In genomic region chr3:49158108-49158709, GRCh38 we compare ENCODE assay signal across 8 cellular contexts. TPM values are rescaled to one million over a fixed set of nuclear protein-coding genes. Genes with fewer than 3 reads are reported as not detected.
DNase-seq lines count a peak whose midpoint lies in the region; ATAC-seq, FAIRE-seq and TF ChIP-seq lines count a peak whose summit lies in the region.

No MANE protein-coding gene starts in this region.

- ATAC-seq in HepG2 (peak; percentile 68), GM19452 (IDR thresholded peaks at IDR 0.05; ENCODE audit: unreplicated experiment) (no peak)
- ATAC-seq in stimulated activated naive CD8-positive, alpha-beta T cell treated with anti-CD3 and anti-CD28 coated beads, Interleukin-15, amount 100 ng/mL, for 72 hours: peak; percentile 62

- no peak overlapping the region for H3K4me3 ChIP-seq in HepG2 (replicated peaks in 1 of 3; ENCODE audit: insufficient read depth in 1 of 3, low read depth in 2 of 3, low read length in 3 of 3)

- peak; percentile 56; the same call in 1 of the 2 replicates for TF ChIP-seq RAD21 in HepG2 (CRISPR knock-in tag; IDR thresholded peaks at IDR 0.05)

- no peaks in the 10 kb centered on the region for H3K27me3 ChIP-seq in HepG2 (ENCODE audit: control insufficient read depth in 1 of 2, insufficient read depth in 2 of 2, low read length in 2 of 2)

- FAIRE-seq in HepG2 (lab: Jason Lieb, UNC): peak; percentile 68

- peak; percentile 16 for DNase-seq in SKM-1 treated with dmso at 0.1 percent for 144 hours (lab: John Stamatoyannopoulos, UW; ENCODE audit: unreplicated experiment)
- DNase-seq in SKM-1 (lab: John Stamatoyannopoulos, UW; ENCODE audit: unreplicated experiment): no peak
- peak; percentile 59 for DNase-seq in SK-MEL-5 (ENCODE audit: low read depth, low spot score)
- DNase-seq in activated naive CD8-positive, alpha-beta T cell treated with anti-CD3 and anti-CD28 coated beads for 36 hours: peak; percentile 57
- DNase-seq in HepG2 (ENCODE audit: low spot score): peak; percentile 74
- peak; percentile 45 to 68 for DNase-seq in stimulated activated naive CD8-positive, alpha-beta T cell treated with anti-CD3 and anti-CD28 coated beads, Interleukin-15, amount 100 ng/mL, for 72 hours
- DNase-seq in NCI-H1436 treated with DMSO at 0.1 percent for 48 hours (lab: John Stamatoyannopoulos, UW): no peak

- CTCF ChIA-PET in HepG2 (lab: Yijun Ruan, JAX; ENCODE audit: low intra/inter-chr PET ratio, low total read pairs): interaction anchor here (1.2 kb wide), 1 partner anchor 170 kb away, joined by 4 read pairs; no protein-coding TSS in a partner anchor

- no peaks in the 10 kb centered on the region for H4K20me1 ChIP-seq in HepG2 (ENCODE audit: insufficient read depth, low read length)

- no peaks in the 10 kb centered on the region for H3K9me3 ChIP-seq in HepG2 (ENCODE audit: low read length)

- POLR2A ChIA-PET in HepG2 (lab: Yijun Ruan, JAX): interaction anchor here (0.8 to 1.9 kb wide), 5 partner anchors 13 to 170 kb away, joined by 3 to 5 read pairs (median 4); partner anchors contain the start of genes KLHDC8B, LAMB2 and WDR6

- no peak overlapping the region for H2AFZ ChIP-seq in HepG2 (ENCODE audit: low read length)

- H3K27me3 Mint-ChIP-seq in activated naive CD8-positive, alpha-beta T cell treated with anti-CD3 and anti-CD28 coated beads for 36 hours: no peaks in the 10 kb centered on the region
- H3K27me3 Mint-ChIP-seq in stimulated activated naive CD8-positive, alpha-beta T cell treated with anti-CD3 and anti-CD28 coated beads, Interleukin-15, amount 100 ng/mL, for 72 hours: no peaks in the 10 kb centered on the region

- intact Hi-C loops in HepG2 (cut with micrococcal nuclease; ENCODE audit: unreplicated experiment): loop anchor here (5.0 kb wide), 1 partner anchor 171 kb away; no protein-coding TSS in a partner anchor

- TF ChIP-seq POLR2A in HepG2 (IDR thresholded peaks at IDR 0.05; ENCODE audit: insufficient read depth in 1 of 2, low read depth in 2 of 2, low read length in 2 of 2): no peak

- TF ChIP-seq EP300 in HepG2 (IDR thresholded peaks at IDR 0.05; ENCODE audit: low read depth in 2 of 2, low read length in 2 of 2): peak in 1 of 2 experiments; percentile 27; a peak in 1 of 4 replicates
- TF ChIP-seq EP300 in HepG2 (CRISPR knock-in tag; IDR thresholded peaks at IDR 0.05; ENCODE audit: borderline replicate concordance): no peak

- no peak overlapping the region for H3K27ac ChIP-seq in HepG2 (ENCODE audit: extremely low read length, insufficient read depth, low read length)

- no peak overlapping the region for H3K4me3 Mint-ChIP-seq in activated naive CD8-positive, alpha-beta T cell treated with anti-CD3 and anti-CD28 coated beads for 36 hours
- no peak overlapping the region for H3K4me3 Mint-ChIP-seq in stimulated activated naive CD8-positive, alpha-beta T cell treated with anti-CD3 and anti-CD28 coated beads, Interleukin-15, amount 100 ng/mL, for 72 hours

- H3K4me1 Mint-ChIP-seq in activated naive CD8-positive, alpha-beta T cell treated with anti-CD3 and anti-CD28 coated beads for 36 hours: peaks cover 15% of the 10 kb centered on the region
- peaks cover 28% of the 10 kb centered on the region for H3K4me1 Mint-ChIP-seq in stimulated activated naive CD8-positive, alpha-beta T cell treated with anti-CD3 and anti-CD28 coated beads, Interleukin-15, amount 100 ng/mL, for 72 hours

- in situ Hi-C loops in SK-MEL-5 (cut with HindIII; ENCODE audit: low pct_unique_long_range_greater_than_20kb, low sequenced_read_pairs) (no loop called here), HepG2 (cut with HindIII; ENCODE audit: extremely low pct_ligation_motif_present, low pct_unique_long_range_greater_than_20kb) (loop anchor here (25.0 kb wide), 1 partner anchor 279 kb away; the partner anchor contains the start of gene NICN1)

- H3K36me3 ChIP-seq in HepG2 (replicated peaks in 1 of 2; ENCODE audit: control insufficient read depth in 1 of 2, insufficient read depth in 2 of 2, low read length in 2 of 2): peaks cover 3 to 6% of the 10 kb centered on the region in 2 experiments; a peak in 4 of 5 replicates

- H3K9ac ChIP-seq in HepG2 (ENCODE audit: insufficient read depth, low read depth, low read length): no peak overlapping the region

- H3K9me3 Mint-ChIP-seq in activated naive CD8-positive, alpha-beta T cell treated with anti-CD3 and anti-CD28 coated beads for 36 hours: no peaks in the 10 kb centered on the region
- H3K9me3 Mint-ChIP-seq in stimulated activated naive CD8-positive, alpha-beta T cell treated with anti-CD3 and anti-CD28 coated beads, Interleukin-15, amount 100 ng/mL, for 72 hours: no peaks in the 10 kb centered on the region

- H3K79me2 ChIP-seq in HepG2 (ENCODE audit: insufficient read depth, low read length): no peaks in the 10 kb centered on the region

- WGBS in HepG2 (ENCODE audit: low lambda C conversion rate): 50% methylated on average over 5 of the region's 5 CpGs

- peaks cover 14% of the 10 kb centered on the region for H3K4me1 ChIP-seq in HepG2 (ENCODE audit: insufficient read depth, low read length)

- H3K36me3 Mint-ChIP-seq in activated naive CD8-positive, alpha-beta T cell treated with anti-CD3 and anti-CD28 coated beads for 36 hours: peaks cover 6% of the 10 kb centered on the region

- no peak overlapping the region for H3K4me2 ChIP-seq in HepG2 (ENCODE audit: low read depth, low read length)

- TF ChIP-seq CTCF in HepG2 (CRISPR knock-in tag; IDR thresholded peaks at IDR 0.05): peak; percentile 86

- no TSS peak for BruUV-seq in HepG2 (replicated peaks; lab: Mats Ljungman, UMichigan)

- peak overlapping the region; percentile 9 for H3K27ac Mint-ChIP-seq in activated naive CD8-positive, alpha-beta T cell treated with anti-CD3 and anti-CD28 coated beads for 36 hours
- H3K27ac Mint-ChIP-seq in stimulated activated naive CD8-positive, alpha-beta T cell treated with anti-CD3 and anti-CD28 coated beads, Interleukin-15, amount 100 ng/mL, for 72 hours: no peak overlapping the region

RNA-seq across cellular contexts. Expression of gene CCDC71, which starts 7.9 kb away (rescaled TPM):
- 25.3 and 25.5 TPM in 2 replicates for total RNA-seq in SK-MEL-5 (2014; rRNA removed; shearing (Covaris generic))
- 36.9 and 37.9 TPM in 2 replicates for polyA plus RNA-seq in SK-MEL-5 (2015; cell fraction: cytosol; rRNA removed)
- 24.7 and 25.7 TPM in 2 replicates for polyA plus RNA-seq in SK-MEL-5 (2015; cell fraction: nucleus; rRNA removed)
- 10 to 100 TPM; 30.0 to 30.9 TPM for total RNA-seq in activated naive CD8-positive, alpha-beta T cell treated with anti-CD3 and anti-CD28 coated beads for 36 hours
- total RNA-seq in HepG2 (2016; rRNA removed; fragmentation: Illumina TruSeq; extraction: Trizol): 13.3 and 14.3 TPM in 2 replicates
- total RNA-seq in HepG2 (2016; cell fraction: cytosol; rRNA removed; fragmentation: Illumina TruSeq; extraction: Trizol; ENCODE audit: low read depth): 4.1 and 4.7 TPM in 2 replicates
- 12.6 and 13.9 TPM in 2 replicates for total RNA-seq in HepG2 (2016; cell fraction: insoluble cytoplasmic fraction; rRNA removed; fragmentation: Illumina TruSeq; extraction: Trizol)
- total RNA-seq in HepG2 (2016; cell fraction: membrane; rRNA removed; fragmentation: Illumina TruSeq; extraction: Trizol): 10.5 and 10.7 TPM in 2 replicates
- 9.0 and 9.1 TPM in 2 replicates for total RNA-seq in HepG2 (2016; cell fraction: nucleus; rRNA removed; fragmentation: Illumina TruSeq; extraction: Trizol)
- polyA plus RNA-seq in HepG2 (2011; rRNA removed): 9.7 and 14.9 TPM in 2 replicates
- 11.8 and 15.0 TPM in 2 replicates for polyA plus RNA-seq in HepG2 (2011; cell fraction: cytosol; rRNA removed)
- polyA plus RNA-seq in HepG2 (2011; cell fraction: nucleus; rRNA removed): 12.1 and 12.2 TPM in 2 replicates
- 6.4 and 7.7 TPM in 2 replicates for polyA plus RNA-seq in HepG2 (2012)
- polyA plus RNA-seq in HepG2 (2016; cell fraction: cytosol; fragmentation: Illumina TruSeq; extraction: Trizol; ENCODE audit: low read depth): 2.1 and 3.0 TPM in 2 replicates
- 15.2 TPM in 2 replicates for polyA plus RNA-seq in HepG2 (2016; cell fraction: insoluble cytoplasmic fraction; fragmentation: Illumina TruSeq; extraction: Trizol; ENCODE audit: low read depth)
- 5.5 and 5.6 TPM in 2 replicates for polyA plus RNA-seq in HepG2 (2016; cell fraction: membrane; fragmentation: Illumina TruSeq; extraction: Trizol; ENCODE audit: low read depth)
- 9.9 and 12.2 TPM in 2 replicates for polyA plus RNA-seq in HepG2 (2016; cell fraction: nucleus; fragmentation: Illumina TruSeq; extraction: Trizol; ENCODE audit: insufficient read depth, low read depth)
- 56.3 and 64.8 TPM in 2 replicates for polyA minus RNA-seq in HepG2 (2011; rRNA and poly(A)+ RNA removed; ENCODE audit: low replicate concordance)
- 9.1 and 9.9 TPM in 2 replicates for polyA minus RNA-seq in HepG2 (2011; cell fraction: cytosol; rRNA and poly(A)+ RNA removed)
- polyA minus RNA-seq in HepG2 (2011; cell fraction: nucleus; rRNA and poly(A)+ RNA removed): 24.2 and 24.7 TPM in 2 replicates

RNA-seq across cellular contexts. Expression of gene KLHDC8B, which starts 13.2 kb away (rescaled TPM):
- 12.2 and 15.8 TPM in 2 replicates for total RNA-seq in SK-MEL-5 (2014; rRNA removed; shearing (Covaris generic))
- 10.7 and 10.9 TPM in 2 replicates for polyA plus RNA-seq in SK-MEL-5 (2015; cell fraction: cytosol; rRNA removed)
- 20.9 and 28.4 TPM in 2 replicates for polyA plus RNA-seq in SK-MEL-5 (2015; cell fraction: nucleus; rRNA removed)
- 1 to 10 TPM; 3.4 TPM for total RNA-seq in activated naive CD8-positive, alpha-beta T cell treated with anti-CD3 and anti-CD28 coated beads for 36 hours
- 17.2 and 17.7 TPM in 2 replicates for total RNA-seq in HepG2 (2016; rRNA removed; fragmentation: Illumina TruSeq; extraction: Trizol)
- 5.3 and 6.0 TPM in 2 replicates for total RNA-seq in HepG2 (2016; cell fraction: cytosol; rRNA removed; fragmentation: Illumina TruSeq; extraction: Trizol; ENCODE audit: low read depth)
- 18.2 and 18.3 TPM in 2 replicates for total RNA-seq in HepG2 (2016; cell fraction: insoluble cytoplasmic fraction; rRNA removed; fragmentation: Illumina TruSeq; extraction: Trizol)
- 12.5 and 13.9 TPM in 2 replicates for total RNA-seq in HepG2 (2016; cell fraction: membrane; rRNA removed; fragmentation: Illumina TruSeq; extraction: Trizol)
- total RNA-seq in HepG2 (2016; cell fraction: nucleus; rRNA removed; fragmentation: Illumina TruSeq; extraction: Trizol): 9.8 and 11.3 TPM in 2 replicates
- polyA plus RNA-seq in HepG2 (2011; rRNA removed): 17.8 and 25.3 TPM in 2 replicates
- polyA plus RNA-seq in HepG2 (2011; cell fraction: cytosol; rRNA removed): 22.1 and 25.8 TPM in 2 replicates
- 23.7 and 30.7 TPM in 2 replicates for polyA plus RNA-seq in HepG2 (2011; cell fraction: nucleus; rRNA removed)
- polyA plus RNA-seq in HepG2 (2012): 10.3 and 15.5 TPM in 2 replicates
- polyA plus RNA-seq in HepG2 (2016; cell fraction: cytosol; fragmentation: Illumina TruSeq; extraction: Trizol; ENCODE audit: low read depth): 3.5 and 4.4 TPM in 2 replicates
- polyA plus RNA-seq in HepG2 (2016; cell fraction: insoluble cytoplasmic fraction; fragmentation: Illumina TruSeq; extraction: Trizol; ENCODE audit: low read depth): 15.1 and 17.0 TPM in 2 replicates
- 8.7 and 9.4 TPM in 2 replicates for polyA plus RNA-seq in HepG2 (2016; cell fraction: membrane; fragmentation: Illumina TruSeq; extraction: Trizol; ENCODE audit: low read depth)
- 19.1 and 19.7 TPM in 2 replicates for polyA plus RNA-seq in HepG2 (2016; cell fraction: nucleus; fragmentation: Illumina TruSeq; extraction: Trizol; ENCODE audit: insufficient read depth, low read depth)
- 1.0 and 28.1 TPM in 2 replicates for polyA minus RNA-seq in HepG2 (2011; rRNA and poly(A)+ RNA removed; ENCODE audit: low replicate concordance)
- 8.4 and 13.7 TPM in 2 replicates for polyA minus RNA-seq in HepG2 (2011; cell fraction: cytosol; rRNA and poly(A)+ RNA removed)
- 9.1 and 15.0 TPM in 2 replicates for polyA minus RNA-seq in HepG2 (2011; cell fraction: nucleus; rRNA and poly(A)+ RNA removed)

RNA-seq across cellular contexts. Expression of gene LAMB2, which starts 25.4 kb away (rescaled TPM):
- 43.6 and 45.1 TPM in 2 replicates for total RNA-seq in SK-MEL-5 (2014; rRNA removed; shearing (Covaris generic))
- 80.2 and 94.4 TPM in 2 replicates for polyA plus RNA-seq in SK-MEL-5 (2015; cell fraction: cytosol; rRNA removed)
- 559 and 620 TPM in 2 replicates for polyA plus RNA-seq in SK-MEL-5 (2015; cell fraction: nucleus; rRNA removed)
- total RNA-seq in activated naive CD8-positive, alpha-beta T cell treated with anti-CD3 and anti-CD28 coated beads for 36 hours: not detected
- 67.9 and 208 TPM in 2 replicates for total RNA-seq in HepG2 (2016; rRNA removed; fragmentation: Illumina TruSeq; extraction: Trizol)
- 13.5 and 15.2 TPM in 2 replicates for total RNA-seq in HepG2 (2016; cell fraction: cytosol; rRNA removed; fragmentation: Illumina TruSeq; extraction: Trizol; ENCODE audit: low read depth)
- 56.7 and 217 TPM in 2 replicates for total RNA-seq in HepG2 (2016; cell fraction: insoluble cytoplasmic fraction; rRNA removed; fragmentation: Illumina TruSeq; extraction: Trizol)
- 16.6 and 17.9 TPM in 2 replicates for total RNA-seq in HepG2 (2016; cell fraction: membrane; rRNA removed; fragmentation: Illumina TruSeq; extraction: Trizol)
- total RNA-seq in HepG2 (2016; cell fraction: nucleus; rRNA removed; fragmentation: Illumina TruSeq; extraction: Trizol): 198 and 230 TPM in 2 replicates
- polyA plus RNA-seq in HepG2 (2011; rRNA removed): 443 and 619 TPM in 2 replicates
- polyA plus RNA-seq in HepG2 (2011; cell fraction: cytosol; rRNA removed): 165 and 171 TPM in 2 replicates
- polyA plus RNA-seq in HepG2 (2011; cell fraction: nucleus; rRNA removed): 2,056 and 2,231 TPM in 2 replicates
- polyA plus RNA-seq in HepG2 (2012): 234 and 362 TPM in 2 replicates
- 7.4 and 10.4 TPM in 2 replicates for polyA plus RNA-seq in HepG2 (2016; cell fraction: cytosol; fragmentation: Illumina TruSeq; extraction: Trizol; ENCODE audit: low read depth)
- 45.9 and 61.9 TPM in 2 replicates for polyA plus RNA-seq in HepG2 (2016; cell fraction: insoluble cytoplasmic fraction; fragmentation: Illumina TruSeq; extraction: Trizol; ENCODE audit: low read depth)
- 9.9 and 13.5 TPM in 2 replicates for polyA plus RNA-seq in HepG2 (2016; cell fraction: membrane; fragmentation: Illumina TruSeq; extraction: Trizol; ENCODE audit: low read depth)
- 423 and 430 TPM in 2 replicates for polyA plus RNA-seq in HepG2 (2016; cell fraction: nucleus; fragmentation: Illumina TruSeq; extraction: Trizol; ENCODE audit: insufficient read depth, low read depth)
- 13.3 and 724 TPM in 2 replicates for polyA minus RNA-seq in HepG2 (2011; rRNA and poly(A)+ RNA removed; ENCODE audit: low replicate concordance)
- polyA minus RNA-seq in HepG2 (2011; cell fraction: cytosol; rRNA and poly(A)+ RNA removed): 108 and 211 TPM in 2 replicates
- polyA minus RNA-seq in HepG2 (2011; cell fraction: nucleus; rRNA and poly(A)+ RNA removed): 147 and 217 TPM in 2 replicates

RNA-seq across cellular contexts. Expression of gene USP19, which starts 37.6 kb away (rescaled TPM):
- 63.3 and 66.0 TPM in 2 replicates for total RNA-seq in SK-MEL-5 (2014; rRNA removed; shearing (Covaris generic))
- polyA plus RNA-seq in SK-MEL-5 (2015; cell fraction: cytosol; rRNA removed): 89.3 and 106 TPM in 2 replicates
- polyA plus RNA-seq in SK-MEL-5 (2015; cell fraction: nucleus; rRNA removed): 181 and 220 TPM in 2 replicates
- 10 to 100 TPM; 50.8 to 55.5 TPM for total RNA-seq in activated naive CD8-positive, alpha-beta T cell treated with anti-CD3 and anti-CD28 coated beads for 36 hours
- total RNA-seq in HepG2 (2016; rRNA removed; fragmentation: Illumina TruSeq; extraction: Trizol): 31.7 and 33.8 TPM in 2 replicates
- 3.2 and 3.3 TPM in 2 replicates for total RNA-seq in HepG2 (2016; cell fraction: cytosol; rRNA removed; fragmentation: Illumina TruSeq; extraction: Trizol; ENCODE audit: low read depth)
- 28.9 and 29.8 TPM in 2 replicates for total RNA-seq in HepG2 (2016; cell fraction: insoluble cytoplasmic fraction; rRNA removed; fragmentation: Illumina TruSeq; extraction: Trizol)
- total RNA-seq in HepG2 (2016; cell fraction: membrane; rRNA removed; fragmentation: Illumina TruSeq; extraction: Trizol): 7.3 and 7.8 TPM in 2 replicates
- 30.6 and 33.3 TPM in 2 replicates for total RNA-seq in HepG2 (2016; cell fraction: nucleus; rRNA removed; fragmentation: Illumina TruSeq; extraction: Trizol)
- 28.3 and 36.6 TPM in 2 replicates for polyA plus RNA-seq in HepG2 (2011; rRNA removed)
- polyA plus RNA-seq in HepG2 (2011; cell fraction: cytosol; rRNA removed): 20.1 and 31.8 TPM in 2 replicates
- polyA plus RNA-seq in HepG2 (2011; cell fraction: nucleus; rRNA removed): 90.2 and 110 TPM in 2 replicates
- polyA plus RNA-seq in HepG2 (2012): 21.9 and 23.6 TPM in 2 replicates
- polyA plus RNA-seq in HepG2 (2016; cell fraction: cytosol; fragmentation: Illumina TruSeq; extraction: Trizol; ENCODE audit: low read depth): 0.88 and 1.7 TPM in 2 replicates
- 19.6 and 20.4 TPM in 2 replicates for polyA plus RNA-seq in HepG2 (2016; cell fraction: insoluble cytoplasmic fraction; fragmentation: Illumina TruSeq; extraction: Trizol; ENCODE audit: low read depth)
- 2.9 and 3.5 TPM in 2 replicates for polyA plus RNA-seq in HepG2 (2016; cell fraction: membrane; fragmentation: Illumina TruSeq; extraction: Trizol; ENCODE audit: low read depth)
- 46.8 and 50.9 TPM in 2 replicates for polyA plus RNA-seq in HepG2 (2016; cell fraction: nucleus; fragmentation: Illumina TruSeq; extraction: Trizol; ENCODE audit: insufficient read depth, low read depth)
- 183 and 184 TPM in 2 replicates for polyA minus RNA-seq in HepG2 (2011; rRNA and poly(A)+ RNA removed; ENCODE audit: low replicate concordance)
- 23.4 and 29.4 TPM in 2 replicates for polyA minus RNA-seq in HepG2 (2011; cell fraction: cytosol; rRNA and poly(A)+ RNA removed)
- 26.7 and 30.1 TPM in 2 replicates for polyA minus RNA-seq in HepG2 (2011; cell fraction: nucleus; rRNA and poly(A)+ RNA removed)

RNA-seq across cellular contexts. Expression of gene QARS1, which starts 53.7 kb away (rescaled TPM):
- total RNA-seq in SK-MEL-5 (2014; rRNA removed; shearing (Covaris generic)): 228 and 236 TPM in 2 replicates
- 473 and 499 TPM in 2 replicates for polyA plus RNA-seq in SK-MEL-5 (2015; cell fraction: cytosol; rRNA removed)
- polyA plus RNA-seq in SK-MEL-5 (2015; cell fraction: nucleus; rRNA removed): 1,164 and 1,184 TPM in 2 replicates
- 100 to 1,000 TPM; 252 to 272 TPM for total RNA-seq in activated naive CD8-positive, alpha-beta T cell treated with anti-CD3 and anti-CD28 coated beads for 36 hours
- total RNA-seq in HepG2 (2016; rRNA removed; fragmentation: Illumina TruSeq; extraction: Trizol): 307 and 408 TPM in 2 replicates
- total RNA-seq in HepG2 (2016; cell fraction: cytosol; rRNA removed; fragmentation: Illumina TruSeq; extraction: Trizol; ENCODE audit: low read depth): 108 and 142 TPM in 2 replicates
- 307 and 376 TPM in 2 replicates for total RNA-seq in HepG2 (2016; cell fraction: insoluble cytoplasmic fraction; rRNA removed; fragmentation: Illumina TruSeq; extraction: Trizol)
- total RNA-seq in HepG2 (2016; cell fraction: membrane; rRNA removed; fragmentation: Illumina TruSeq; extraction: Trizol): 314 and 352 TPM in 2 replicates
- 221 and 253 TPM in 2 replicates for total RNA-seq in HepG2 (2016; cell fraction: nucleus; rRNA removed; fragmentation: Illumina TruSeq; extraction: Trizol)
- 327 and 419 TPM in 2 replicates for polyA plus RNA-seq in HepG2 (2011; rRNA removed)
- 412 and 463 TPM in 2 replicates for polyA plus RNA-seq in HepG2 (2011; cell fraction: cytosol; rRNA removed)
- 959 and 1,022 TPM in 2 replicates for polyA plus RNA-seq in HepG2 (2011; cell fraction: nucleus; rRNA removed)
- 332 and 451 TPM in 2 replicates for polyA plus RNA-seq in HepG2 (2012)
- 127 and 157 TPM in 2 replicates for polyA plus RNA-seq in HepG2 (2016; cell fraction: cytosol; fragmentation: Illumina TruSeq; extraction: Trizol; ENCODE audit: low read depth)
- polyA plus RNA-seq in HepG2 (2016; cell fraction: insoluble cytoplasmic fraction; fragmentation: Illumina TruSeq; extraction: Trizol; ENCODE audit: low read depth): 340 and 376 TPM in 2 replicates
- polyA plus RNA-seq in HepG2 (2016; cell fraction: membrane; fragmentation: Illumina TruSeq; extraction: Trizol; ENCODE audit: low read depth): 292 and 350 TPM in 2 replicates
- polyA plus RNA-seq in HepG2 (2016; cell fraction: nucleus; fragmentation: Illumina TruSeq; extraction: Trizol; ENCODE audit: insufficient read depth, low read depth): 430 and 462 TPM in 2 replicates
- polyA minus RNA-seq in HepG2 (2011; rRNA and poly(A)+ RNA removed; ENCODE audit: low replicate concordance): 258 and 464 TPM in 2 replicates
- 175 and 228 TPM in 2 replicates for polyA minus RNA-seq in HepG2 (2011; cell fraction: cytosol; rRNA and poly(A)+ RNA removed)
- 194 and 201 TPM in 2 replicates for polyA minus RNA-seq in HepG2 (2011; cell fraction: nucleus; rRNA and poly(A)+ RNA removed)

Comparison
In these comparisons a context has a peak if more than half of its experiments do, and no peak if none do; other contexts are left out.
1. DNase-seq: peak in SKM-1 treated with dmso at 0.1 percent for 144 hours (single experiment), SK-MEL-5 (single experiment), activated naive CD8-positive, alpha-beta T cell treated with anti-CD3 and anti-CD28 coated beads for 36 hours (single experiment), HepG2 (single experiment) and stimulated activated naive CD8-positive, alpha-beta T cell treated with anti-CD3 and anti-CD28 coated beads, Interleukin-15, amount 100 ng/mL, for 72 hours (2 of 2); none in SKM-1 (single experiment) and NCI-H1436 treated with DMSO at 0.1 percent for 48 hours (single experiment).
2. RNA of gene LAMB2, which starts 25.4 kb away (total RNA-seq): 13.5 to 230 TPM in HepG2 and 43.6 to 45.1 TPM in SK-MEL-5; not detected in activated naive CD8-positive, alpha-beta T cell treated with anti-CD3 and anti-CD28 coated beads for 36 hours; every median in the first group is over 10 times any median in the second.